16 cellular contexts compared by ENCODE assay signal in the genomic region with DNA sequence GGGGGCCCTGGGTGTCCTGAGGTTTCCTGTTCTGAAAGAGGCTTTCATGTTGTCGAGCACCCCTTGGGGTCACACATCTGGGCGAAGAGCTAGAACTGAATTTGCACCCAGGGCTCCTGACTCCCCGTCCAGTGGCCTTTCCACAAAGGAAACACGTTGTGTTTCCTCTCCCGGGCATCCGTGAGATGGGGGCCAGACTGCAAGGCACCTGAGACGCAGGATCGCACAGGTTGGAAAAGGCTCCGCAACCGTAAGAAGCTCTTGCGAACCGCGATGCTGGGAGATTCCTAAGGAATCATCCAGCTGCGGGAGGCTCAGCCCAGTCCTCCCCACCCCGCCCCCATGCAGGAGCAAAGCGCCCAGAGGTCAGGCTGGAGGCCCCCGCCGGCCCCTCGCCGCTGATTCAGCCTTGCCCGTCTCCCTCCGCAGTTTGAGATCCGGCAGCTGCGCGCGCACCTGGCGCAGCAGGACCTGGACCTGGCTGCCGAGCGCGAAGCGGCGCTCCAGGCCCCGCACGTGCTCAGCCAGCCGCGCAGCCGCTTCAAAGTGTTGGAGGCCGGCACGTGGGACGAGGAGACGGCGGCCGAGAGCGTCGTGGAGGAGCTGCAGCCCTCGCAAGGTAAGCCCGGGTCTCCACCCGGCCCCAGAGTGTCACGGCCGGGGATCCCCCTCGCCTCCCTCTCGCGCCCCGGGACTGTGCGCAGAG.
DNase-seq lines count a peak whose midpoint lies in the region; ATAC-seq and TF ChIP-seq lines count a peak whose summit lies in the region.
"Had no signal": no experiment of that assay in that cellular context is flagged by ENCODE, and none has a peak within 500 bp of the region (broad histone marks: within the 10 kb centered on the region; RNA-seq: fewer than 3 reads in every experiment).

No MANE protein-coding gene starts in this region.

- H2BK15ac ChIP-seq in IMR-90 (ENCODE audit: low read depth, low read length) = no peak overlapping the region

- no peak overlapping the region for H3K4me2 ChIP-seq in IMR-90 (ENCODE audit: low read depth, low read length)
- H3K4me2 ChIP-seq: neural progenitor cell had no signal

- H3K9ac ChIP-seq in IMR-90 (ENCODE audit: low read depth, low read length) = no peak overlapping the region
- H3K9ac ChIP-seq: neural progenitor cell had no signal

- H3K36me3 ChIP-seq in IMR-90 (ENCODE audit: control insufficient read depth, insufficient read depth, low read length) (no peaks in the 10 kb centered on the region), WERI-Rb-1 (no peaks in the 10 kb centered on the region), transverse colon (no peaks in the 10 kb centered on the region)
- H3K36me3 ChIP-seq: esophagus muscularis mucosa, neural progenitor cell, thoracic aorta had no signal

- H3K4me1 ChIP-seq in IMR-90 (ENCODE audit: control insufficient read depth, insufficient read depth, low read length) (peaks cover 11% of the 10 kb centered on the region), transverse colon (peaks cover 18 to 24% (median 20%) of the 10 kb centered on the region in 4 donors)
- H3K4me1 ChIP-seq: neural progenitor cell had no signal

- TF ChIP-seq RAD21 in IMR-90 (IDR thresholded peaks at IDR 0.05; ENCODE audit: low read length) = no peak

- intact Hi-C loops in activated CD4-positive, alpha-beta T cell treated with anti-CD3 and anti-CD28 coated beads for 36 hours (cut with DNase I, micrococcal nuclease) = loop anchor here (2.0 to 5.0 kb wide), 4 partner anchors 95 to 675 kb away; partner anchors contain the start of gene ISL2 (in 2 of the 2)
- intact Hi-C loops in IMR-90 (cut with micrococcal nuclease) = no loop called here
- intact Hi-C loops in activated CD8-positive, alpha-beta T cell treated with anti-CD3 and anti-CD28 coated beads for 36 hours (cut with micrococcal nuclease) = no loop called here
- intact Hi-C loops in transverse colon (cut with DNase I; ENCODE audit: low total_unique reads) = loop anchor here (1.0 to 10.0 kb wide), 3 partner anchors 16 to 143 kb away; partner anchors contain the start of gene ISL2

- no peak overlapping the region for H3K56ac ChIP-seq in IMR-90 (ENCODE audit: extremely low read depth, insufficient read depth, low read length)

- 81% methylated on average over 34 of the region's 55 CpGs; no CpG with 5 or more reads in 1 of the 2 experiments for WGBS in IMR-90 (ENCODE audit: extremely low coverage in 2 of 2, insufficient read length in 1 of 2), 2 experiments
- WGBS in transverse colon (ENCODE audit: low coverage in 1 of 2), 2 donors = 68% methylated on average over 54 of the region's 55 CpGs; no CpG with 5 or more reads in 1 of the 2 donors

- H2AK5ac ChIP-seq in IMR-90 (ENCODE audit: low read depth, low read length) = no peak overlapping the region

- H4K91ac ChIP-seq in IMR-90 (ENCODE audit: insufficient read depth, low read depth, low read length) = no peak overlapping the region

- H2BK120ac ChIP-seq in IMR-90 (ENCODE audit: low read depth, low read length) = no peak overlapping the region

- no peak overlapping the region for H2BK20ac ChIP-seq in IMR-90 (ENCODE audit: low read depth, low read length)

- H3K27ac ChIP-seq in IMR-90 (ENCODE audit: insufficient read depth, low read length) = no peak overlapping the region
- H3K27ac ChIP-seq in WERI-Rb-1 = peak overlapping the region; percentile 70
- no peak overlapping the region for H3K27ac ChIP-seq in transverse colon
- H3K27ac ChIP-seq: esophagus muscularis mucosa, neural progenitor cell, psoas muscle, thoracic aorta had no signal

- H3K79me1 ChIP-seq in IMR-90 (ENCODE audit: low read depth in 1 of 2, low read length in 2 of 2) = 0 out of 4 replicates have a peak, but pooled peaks cover 0 to 4% of the 10 kb centered on the region in 2 experiments

- no peak overlapping the region for H2AK9ac ChIP-seq in IMR-90 (replicated peaks; ENCODE audit: low read depth, low read length, poor library complexity)

- no peaks in the 10 kb centered on the region for H3K9me3 Mint-ChIP-seq in activated CD4-positive, alpha-beta T cell treated with anti-CD3 and anti-CD28 coated beads for 36 hours (ENCODE audit: low read depth)
- no peaks in the 10 kb centered on the region for H3K9me3 Mint-ChIP-seq in stimulated activated effector memory CD8-positive, alpha-beta T cell treated with anti-CD3 and anti-CD28 coated beads, Interleukin-12 subunit alpha, Interleukin-12 subunit beta, amount 100 ng/mL, for 72 hours
- H3K9me3 Mint-ChIP-seq in activated CD8-positive, alpha-beta T cell treated with anti-CD3 and anti-CD28 coated beads for 36 hours = no peaks in the 10 kb centered on the region
- H3K9me3 Mint-ChIP-seq in chondrocyte (ENCODE audit: low read depth) = no peaks in the 10 kb centered on the region
- H3K9me3 Mint-ChIP-seq: activated CD4-positive, alpha-beta T cell treated with anti-CD3 and anti-CD28 coated beads, Interleukin-2, amount 10 ng/mL, durations not matched to agents 7 days and 5 days; activated naive CD8-positive, alpha-beta T cell treated with anti-CD3 and anti-CD28 coated beads, Interleukin-2, amount 10 ng/mL, durations not matched to agents 7 days and 5 days; neural progenitor cell had no signal

- H4K8ac ChIP-seq in IMR-90 (ENCODE audit: low read depth in 2 of 2, low read length in 2 of 2) = no peak overlapping the region

- H4K5ac ChIP-seq in IMR-90 (ENCODE audit: low read depth, low read length) = no peak overlapping the region

- no peak overlapping the region for H3K4me3 ChIP-seq in IMR-90 (ENCODE audit: insufficient read depth, low read depth, low read length)
- H3K4me3 ChIP-seq in WERI-Rb-1 (ENCODE audit: low read depth, low read length) = no peak overlapping the region
- H3K4me3 ChIP-seq in transverse colon = no peak overlapping the region
- H3K4me3 ChIP-seq: neural progenitor cell, psoas muscle had no signal

- TF ChIP-seq CTCF in IMR-90 (conservative IDR thresholded peaks at IDR 0.05; ENCODE audit: low read depth, low read length) = no peak
- no peak for TF ChIP-seq CTCF in WERI-Rb-1 (IDR thresholded peaks at IDR 0.05; ENCODE audit: low read depth, low read length)
- TF ChIP-seq CTCF in activated CD8-positive, alpha-beta T cell treated with anti-CD3 and anti-CD28 coated beads for 36 hours (IDR thresholded peaks at IDR 0.05) = no peak
- TF ChIP-seq CTCF in transverse colon (IDR thresholded peaks at IDR 0.05) = no peak
- no peak for TF ChIP-seq CTCF in chondrocyte (IDR thresholded peaks at IDR 0.05)

- dilution Hi-C loops in IMR-90 (cut with HindIII; ENCODE audit: low sequenced_read_pairs, unreplicated experiment) = no loop called here

- no peak overlapping the region for H3K4me3 Mint-ChIP-seq in activated CD4-positive, alpha-beta T cell treated with anti-CD3 and anti-CD28 coated beads for 36 hours
- peak overlapping the region; percentile 32 for H3K4me3 Mint-ChIP-seq in stimulated activated effector memory CD8-positive, alpha-beta T cell treated with anti-CD3 and anti-CD28 coated beads, Interleukin-12 subunit alpha, Interleukin-12 subunit beta, amount 100 ng/mL, for 72 hours
- H3K4me3 Mint-ChIP-seq in activated CD8-positive, alpha-beta T cell treated with anti-CD3 and anti-CD28 coated beads for 36 hours = no peak overlapping the region
- H3K4me3 Mint-ChIP-seq in chondrocyte (ENCODE audit: unreplicated experiment) = no peak overlapping the region
- H3K4me3 Mint-ChIP-seq: activated CD4-positive, alpha-beta T cell treated with anti-CD3 and anti-CD28 coated beads, Interleukin-2, amount 10 ng/mL, durations not matched to agents 7 days and 5 days; neural progenitor cell had no signal

- TF ChIP-seq POLR2A in IMR-90 (IDR thresholded peaks at IDR 0.05; ENCODE audit: low read depth, low read length) (no peak), transverse colon (IDR thresholded peaks at IDR 0.05) (no peak)

- no TSS peak for BruUV-seq in IMR-90 (replicated peaks; lab: Mats Ljungman, UMichigan)

- in situ Hi-C loops in IMR-90 (cut with MboI; ENCODE audit: low sequenced_read_pairs) = loop anchor here (10.0 kb wide), 1 partner anchor 673 kb away; no protein-coding TSS in a partner anchor
- in situ Hi-C loops in transverse colon (cut with MboI; ENCODE audit: low pct_ligation_motif_present in 1 of 4, low pct_unique_long_range_greater_than_20kb in 1 of 4, low sequenced_read_pairs in 3 of 4) = loop anchor here in 2 of 4 donors (25.0 kb wide), 2 partner anchors 146 to 671 kb away; partner anchors contain the start of gene ISL2 (in 1 of the 2)

- no peaks in the 10 kb centered on the region; the same call in 1 of the 2 replicates for H3K27me3 ChIP-seq in IMR-90 (ENCODE audit: control insufficient read depth, insufficient read depth, low read length)
- no peaks in the 10 kb centered on the region for H3K27me3 ChIP-seq in WERI-Rb-1 (ENCODE audit: insufficient read depth, low read depth, severe bottlenecking)
- peaks cover 39% of the 10 kb centered on the region for H3K27me3 ChIP-seq in transverse colon

- H3K9me3 ChIP-seq in IMR-90 (ENCODE audit: control insufficient read depth, insufficient read depth, low read length) (no peaks in the 10 kb centered on the region), WERI-Rb-1 (ENCODE audit: severe bottlenecking) (no peaks in the 10 kb centered on the region), transverse colon (no peaks in the 10 kb centered on the region)
- H3K9me3 ChIP-seq: esophagus muscularis mucosa, psoas muscle, thoracic aorta had no signal

- POLR2A ChIA-PET in activated CD4-positive, alpha-beta T cell treated with anti-CD3 and anti-CD28 coated beads for 36 hours (lab: Charles Lee) = no interaction called here
- POLR2A ChIA-PET in IMR-90 (lab: Charles Lee; ENCODE audit: unreplicated experiment) = no interaction called here
- POLR2A ChIA-PET in activated CD8-positive, alpha-beta T cell treated with anti-CD3 and anti-CD28 coated beads for 36 hours (lab: Charles Lee) = no interaction called here

- H2BK5ac ChIP-seq in IMR-90 (ENCODE audit: low read depth, low read length, poor library complexity, severe bottlenecking) = no peak overlapping the region

- peak; percentile 27 for DNase-seq in activated CD4-positive, alpha-beta T cell treated with anti-CD3 and anti-CD28 coated beads for 36 hours
- DNase-seq in activated CD4-positive, alpha-beta T cell treated with anti-CD3 and anti-CD28 coated beads, Interleukin-2, amount 50 U/mL, for 48 hours = no peak
- no peak for DNase-seq in IMR-90
- DNase-seq in WERI-Rb-1 = no peak
- no peak for DNase-seq in stimulated activated effector memory CD8-positive, alpha-beta T cell treated with anti-CD3 and anti-CD28 coated beads, Interleukin-12 subunit alpha, Interleukin-12 subunit beta, amount 100 ng/mL, for 72 hours (ENCODE audit: low spot score in 2 of 2)
- DNase-seq in activated CD8-positive, alpha-beta T cell treated with anti-CD3 and anti-CD28 coated beads for 36 hours = no peak
- DNase-seq in transverse colon = no peak
- DNase-seq in chondrocyte (ENCODE audit: low spot score) = no peak
- DNase-seq: activated CD4-positive, alpha-beta T cell treated with anti-CD3 and anti-CD28 coated beads, Interleukin-2, amount 10 ng/mL, durations not matched to agents 7 days and 5 days; activated CD8-positive, alpha-beta memory T cell treated with anti-CD3 and anti-CD28 coated beads, Interleukin-2, amount 50 U/mL, for 4 hours; SW 1271 had no signal

- H3K4me1 Mint-ChIP-seq in activated CD4-positive, alpha-beta T cell treated with anti-CD3 and anti-CD28 coated beads for 36 hours = peaks cover 9% of the 10 kb centered on the region
- H3K4me1 Mint-ChIP-seq in stimulated activated effector memory CD8-positive, alpha-beta T cell treated with anti-CD3 and anti-CD28 coated beads, Interleukin-12 subunit alpha, Interleukin-12 subunit beta, amount 100 ng/mL, for 72 hours = peaks cover 16% of the 10 kb centered on the region
- H3K4me1 Mint-ChIP-seq in activated CD8-positive, alpha-beta T cell treated with anti-CD3 and anti-CD28 coated beads for 36 hours (ENCODE audit: low read depth) = peaks cover 13% of the 10 kb centered on the region
- H3K4me1 Mint-ChIP-seq in chondrocyte (ENCODE audit: low read depth) = peaks cover 15% of the 10 kb centered on the region

- no peak overlapping the region for H3K4ac ChIP-seq in IMR-90 (ENCODE audit: low read depth, low read length)

- no peak overlapping the region for H3K14ac ChIP-seq in IMR-90 (replicated peaks; ENCODE audit: low read depth, low read length)

- no peaks in the 10 kb centered on the region for H3K36me3 Mint-ChIP-seq in activated CD4-positive, alpha-beta T cell treated with anti-CD3 and anti-CD28 coated beads for 36 hours (ENCODE audit: low read depth)
- no peaks in the 10 kb centered on the region for H3K36me3 Mint-ChIP-seq in stimulated activated effector memory CD8-positive, alpha-beta T cell treated with anti-CD3 and anti-CD28 coated beads, Interleukin-12 subunit alpha, Interleukin-12 subunit beta, amount 100 ng/mL, for 72 hours
- no peaks in the 10 kb centered on the region for H3K36me3 Mint-ChIP-seq in activated CD8-positive, alpha-beta T cell treated with anti-CD3 and anti-CD28 coated beads for 36 hours (ENCODE audit: low read depth)
- H3K36me3 Mint-ChIP-seq in chondrocyte (ENCODE audit: low read depth) = no peaks in the 10 kb centered on the region
- H3K36me3 Mint-ChIP-seq: activated naive CD8-positive, alpha-beta T cell treated with anti-CD3 and anti-CD28 coated beads, Interleukin-2, amount 10 ng/mL, durations not matched to agents 7 days and 5 days; neural progenitor cell had no signal

- H2AFZ ChIP-seq in IMR-90 (replicated peaks; ENCODE audit: low read length, poor library complexity) = peak overlapping the region; percentile 16
- H2AFZ ChIP-seq: neural progenitor cell had no signal

- H3K9me1 ChIP-seq in IMR-90 (ENCODE audit: insufficient read depth, low read length) = peaks cover 10% of the 10 kb centered on the region

- H3K27me3 Mint-ChIP-seq in activated CD4-positive, alpha-beta T cell treated with anti-CD3 and anti-CD28 coated beads for 36 hours = peaks cover 38% of the 10 kb centered on the region
- peaks cover 29% of the 10 kb centered on the region for H3K27me3 Mint-ChIP-seq in activated CD8-positive, alpha-beta T cell treated with anti-CD3 and anti-CD28 coated beads for 36 hours
- peaks cover 13% of the 10 kb centered on the region for H3K27me3 Mint-ChIP-seq in chondrocyte (ENCODE audit: low read depth)

- no peak overlapping the region for H3K18ac ChIP-seq in IMR-90 (ENCODE audit: low read depth, low read length)

- no peak for TF ChIP-seq EP300 in transverse colon (IDR thresholded peaks at IDR 0.05; ENCODE audit: low read depth)

- H4K20me1 ChIP-seq in IMR-90 (ENCODE audit: insufficient read depth, low read length) = peaks cover 5% of the 10 kb centered on the region

- no peak for ATAC-seq in activated CD4-positive, alpha-beta T cell treated with anti-CD3 and anti-CD28 coated beads for 36 hours
- ATAC-seq in IMR-90 (ENCODE audit: low read depth) = no peak
- no peak for ATAC-seq in stimulated activated effector memory CD8-positive, alpha-beta T cell treated with anti-CD3 and anti-CD28 coated beads, Interleukin-12 subunit alpha, Interleukin-12 subunit beta, amount 100 ng/mL, for 72 hours
- ATAC-seq in activated CD8-positive, alpha-beta T cell treated with anti-CD3 and anti-CD28 coated beads for 36 hours = no peak

- no peak overlapping the region for H3K27ac Mint-ChIP-seq in activated CD4-positive, alpha-beta T cell treated with anti-CD3 and anti-CD28 coated beads for 36 hours
- no peak overlapping the region for H3K27ac Mint-ChIP-seq in stimulated activated effector memory CD8-positive, alpha-beta T cell treated with anti-CD3 and anti-CD28 coated beads, Interleukin-12 subunit alpha, Interleukin-12 subunit beta, amount 100 ng/mL, for 72 hours
- H3K27ac Mint-ChIP-seq in activated CD8-positive, alpha-beta T cell treated with anti-CD3 and anti-CD28 coated beads for 36 hours = no peak overlapping the region
- no peak overlapping the region for H3K27ac Mint-ChIP-seq in chondrocyte (ENCODE audit: unreplicated experiment)
- H3K27ac Mint-ChIP-seq: activated CD4-positive, alpha-beta T cell treated with anti-CD3 and anti-CD28 coated beads, Interleukin-2, amount 10 ng/mL, durations not matched to agents 7 days and 5 days; activated naive CD8-positive, alpha-beta T cell treated with anti-CD3 and anti-CD28 coated beads, Interleukin-2, amount 10 ng/mL, durations not matched to agents 7 days and 5 days; neural progenitor cell had no signal

- H3K23ac ChIP-seq in IMR-90 (ENCODE audit: low read depth, low read length) = no peak overlapping the region

- CTCF ChIA-PET in activated CD4-positive, alpha-beta T cell treated with anti-CD3 and anti-CD28 coated beads for 36 hours (lab: Charles Lee) = interaction anchor here (0.6 to 2.4 kb wide), 10 partner anchors 10 to 715 kb away, joined by 3 to 7 read pairs (median 4); partner anchors contain the start of gene ISL2
- CTCF ChIA-PET in IMR-90 (lab: Yijun Ruan, JAX) = interaction anchor here (0.5 to 1.6 kb wide), 4 partner anchors 28 to 674 kb away, joined by 3 to 5 read pairs (median 4); no protein-coding TSS in a partner anchor
- CTCF ChIA-PET in activated CD8-positive, alpha-beta T cell treated with anti-CD3 and anti-CD28 coated beads for 36 hours (lab: Charles Lee) = interaction anchor here (0.6 to 3.1 kb wide), 21 partner anchors 10 to 725 kb away, joined by 3 to 16 read pairs (median 4); partner anchors contain the start of gene TMEM266

Comparison
In these comparisons a context has a peak if more than half of its experiments do, and no peak if none do; other contexts are left out.
1. intact Hi-C loops: an anchor here in activated CD4-positive, alpha-beta T cell treated with anti-CD3 and anti-CD28 coated beads for 36 hours (2.0 to 5.0 kb wide) and transverse colon (1.0 to 10.0 kb wide); none called in IMR-90 and activated CD8-positive, alpha-beta T cell treated with anti-CD3 and anti-CD28 coated beads for 36 hours.